In genomic region chr18:9721893-9722515, GRCh38 we compare ENCODE assay signal across 13 cellular contexts.
"Had no signal": no experiment of that assay in that cellular context is flagged by ENCODE, and none has a peak within 500 bp of the region (broad histone marks: within the 10 kb centered on the region; RNA-seq: fewer than 3 reads in every experiment).

No MANE protein-coding gene starts in this region.

- H3K4me1 Mint-ChIP-seq: activated naive CD8-positive, alpha-beta T cell treated with anti-CD3 and anti-CD28 coated beads, Interleukin-2, amount 10 ng/mL, durations not matched to agents 7 days and 5 days; immature natural killer cell had no signal

- H3K4me3 ChIP-seq: breast epithelium, esophagus squamous epithelium, stomach, thoracic aorta had no signal

- H3K9me3 Mint-ChIP-seq: activated naive CD8-positive, alpha-beta T cell treated with anti-CD3 and anti-CD28 coated beads, Interleukin-2, amount 10 ng/mL, durations not matched to agents 7 days and 5 days; immature natural killer cell had no signal

- ATAC-seq: activated CD4-positive, CD25-positive, alpha-beta regulatory T cell treated with anti-CD3 and anti-CD28 coated beads, Interleukin-2, amount 50 U/mL, for 24 hours had no signal

- H3K36me3 ChIP-seq: breast epithelium, thoracic aorta had no signal

- H3K4me1 ChIP-seq: breast epithelium had no signal

- H3K36me3 Mint-ChIP-seq: activated naive CD8-positive, alpha-beta T cell treated with anti-CD3 and anti-CD28 coated beads, Interleukin-2, amount 10 ng/mL, durations not matched to agents 7 days and 5 days; immature natural killer cell had no signal

- H3K27ac Mint-ChIP-seq: activated naive CD8-positive, alpha-beta T cell treated with anti-CD3 and anti-CD28 coated beads, Interleukin-2, amount 10 ng/mL, durations not matched to agents 7 days and 5 days; immature natural killer cell; nephron had no signal

- H3K27ac ChIP-seq: breast epithelium, esophagus squamous epithelium, stomach, thoracic aorta had no signal

- H3K27me3 ChIP-seq: breast epithelium, esophagus squamous epithelium, stomach had no signal

- DNase-seq: activated CD4-positive, alpha-beta T cell treated with anti-CD3 and anti-CD28 coated beads, Interleukin-2, amount 50 U/mL, for 4 hours; activated naive CD8-positive, alpha-beta T cell treated with anti-CD3 and anti-CD28 coated beads, Interleukin-2, amount 10 ng/mL, durations not matched to agents 7 days and 5 days; anterior cingulate cortex; esophagus squamous epithelium; foreskin fibroblast; stimulated activated CD4-positive, alpha-beta T cell treated with anti-CD3 and anti-CD28 coated beads, Interleukin-4, amount 100 ng/mL, for 1 hour; stimulated activated CD8-positive, alpha-beta memory T cell treated with anti-CD3 and anti-CD28 coated beads, Interleukin-4, amount 100 ng/mL, for 48 hours had no signal

- H3K4me3 Mint-ChIP-seq: activated naive CD8-positive, alpha-beta T cell treated with anti-CD3 and anti-CD28 coated beads, Interleukin-2, amount 10 ng/mL, durations not matched to agents 7 days and 5 days; immature natural killer cell; nephron had no signal

- H3K9me3 ChIP-seq: breast epithelium, esophagus squamous epithelium, stomach, thoracic aorta had no signal
